ENCODE assay signal across 22 cellular contexts in genomic region chr3:20097015-20097414, GRCh38. TPM values are rescaled to one million over a fixed set of nuclear protein-coding genes. Genes with fewer than 3 reads are reported as not detected.
DNase-seq lines count a peak whose midpoint lies in the region; ATAC-seq and TF ChIP-seq lines count a peak whose summit lies in the region.
"Had no signal": no experiment of that assay in that cellular context is flagged by ENCODE, and none has a peak within 500 bp of the region (broad histone marks: within the 10 kb centered on the region; RNA-seq: fewer than 3 reads in every experiment).

No MANE protein-coding gene starts in this region.

- H3K4me1 Mint-ChIP-seq in activated CD8-positive, alpha-beta memory T cell treated with anti-CD3 and anti-CD28 coated beads, Interleukin-2, amount 10 ng/mL, durations not matched to agents 7 days and 5 days: peaks cover 45% of the 10 kb centered on the region
- H3K4me1 Mint-ChIP-seq in T-helper 17 cell: peaks cover 29% of the 10 kb centered on the region
- peaks cover 20 to 46% (median 24%) of the 10 kb centered on the region in 7 donors for H3K4me1 Mint-ChIP-seq in naive thymus-derived CD4-positive, alpha-beta T cell

- H3K4me3 Mint-ChIP-seq in activated CD8-positive, alpha-beta memory T cell treated with anti-CD3 and anti-CD28 coated beads, Interleukin-2, amount 10 ng/mL, durations not matched to agents 7 days and 5 days: no peak overlapping the region
- H3K4me3 Mint-ChIP-seq in T-helper 17 cell: no peak overlapping the region
- H3K4me3 Mint-ChIP-seq in naive thymus-derived CD4-positive, alpha-beta T cell: no peak overlapping the region

- no peak overlapping the region for H3K4me3 ChIP-seq in prostate gland
- H3K4me3 ChIP-seq in naive thymus-derived CD4-positive, alpha-beta T cell (ENCODE audit: low read length): no peak overlapping the region
- H3K4me3 ChIP-seq: heart right ventricle, left lung, Peyer's patch, spleen had no signal

- peak overlapping the region; percentile 51 for H3K27ac Mint-ChIP-seq in activated CD8-positive, alpha-beta memory T cell treated with anti-CD3 and anti-CD28 coated beads, Interleukin-2, amount 10 ng/mL, durations not matched to agents 7 days and 5 days
- peak overlapping the region; percentile 67 for H3K27ac Mint-ChIP-seq in T-helper 17 cell
- peak overlapping the region in 3 of 9 donors; percentile 29 to 81 (median 60) for H3K27ac Mint-ChIP-seq in naive thymus-derived CD4-positive, alpha-beta T cell

- peak overlapping the region; percentile 57 to 75 for H3K27ac ChIP-seq in prostate gland
- no peak overlapping the region for H3K27ac ChIP-seq in naive thymus-derived CD4-positive, alpha-beta T cell (ENCODE audit: low read depth, low read length)
- H3K27ac ChIP-seq: Peyer's patch, spleen had no signal

- no peaks in the 10 kb centered on the region for H3K9me3 ChIP-seq in T-helper 17 cell (ENCODE audit: control insufficient read depth, low read length, poor library complexity, severe bottlenecking)
- H3K9me3 ChIP-seq in prostate gland: no peaks in the 10 kb centered on the region
- H3K9me3 ChIP-seq in naive thymus-derived CD4-positive, alpha-beta T cell (ENCODE audit: control insufficient read depth in 2 of 3, low read length in 3 of 3): no peaks in the 10 kb centered on the region
- H3K9me3 ChIP-seq: Caco-2, heart right ventricle, left lung, Peyer's patch, spleen had no signal

- peaks cover 63% of the 10 kb centered on the region for H3K36me3 Mint-ChIP-seq in activated CD8-positive, alpha-beta memory T cell treated with anti-CD3 and anti-CD28 coated beads, Interleukin-2, amount 10 ng/mL, durations not matched to agents 7 days and 5 days
- H3K36me3 Mint-ChIP-seq in T-helper 17 cell (ENCODE audit: low read depth): peaks cover 8% of the 10 kb centered on the region
- H3K36me3 Mint-ChIP-seq in naive thymus-derived CD4-positive, alpha-beta T cell: peaks cover 12 to 66% (median 51%) of the 10 kb centered on the region in 5 donors

- no peak for ATAC-seq in activated CD8-positive, alpha-beta memory T cell treated with anti-CD3 and anti-CD28 coated beads, Interleukin-2, amount 10 ng/mL, durations not matched to agents 7 days and 5 days
- ATAC-seq in T-helper 17 cell: no peak
- ATAC-seq in naive thymus-derived CD4-positive, alpha-beta T cell: no peak
- ATAC-seq: HCT116 had no signal

- 10% methylated on average over 1 of the region's 1 CpG for WGBS in prostate gland

- no peak for TF ChIP-seq POLR2A in prostate gland (IDR thresholded peaks at IDR 0.05)

- CTCF ChIA-PET in activated CD8-positive, alpha-beta memory T cell treated with anti-CD3 and anti-CD28 coated beads, Interleukin-2, amount 10 ng/mL, durations not matched to agents 7 days and 5 days (lab: Charles Lee): no interaction called here
- CTCF ChIA-PET in naive thymus-derived CD4-positive, alpha-beta T cell (lab: Charles Lee): no interaction called here

- TF ChIP-seq CTCF in prostate gland (IDR thresholded peaks at IDR 0.05): no peak

- intact Hi-C loops in prostate gland (cut with DNase I): no loop called here
- intact Hi-C loops in naive thymus-derived CD4-positive, alpha-beta T cell (cut with micrococcal nuclease): no loop called here

- POLR2A ChIA-PET in naive thymus-derived CD4-positive, alpha-beta T cell (lab: Charles Lee): no interaction called here

- no peak for DNase-seq in activated CD8-positive, alpha-beta memory T cell treated with anti-CD3 and anti-CD28 coated beads, Interleukin-2, amount 10 ng/mL, durations not matched to agents 7 days and 5 days
- no peak for DNase-seq in activated CD8-positive, alpha-beta memory T cell treated with anti-CD3 and anti-CD28 coated beads for 24 hours
- no peak for DNase-seq in T-helper 17 cell
- peak; percentile 6 to 61 for DNase-seq in dermis microvascular lymphatic vessel endothelial cell (ENCODE audit: low read depth in 2 of 2)
- peak; percentile 79 for DNase-seq in prostate gland (ENCODE audit: low spot score)
- no peak for DNase-seq in naive thymus-derived CD4-positive, alpha-beta T cell
- DNase-seq in LoVo (ENCODE audit: low spot score): no peak
- no peak for DNase-seq in activated effector memory CD4-positive, alpha-beta T cell treated with Interleukin-2 at 50 U/mL for 16 hours
- DNase-seq: activated CD4-positive, CD25-positive, alpha-beta regulatory T cell; amygdala; Caco-2; heart right ventricle; Karpas-422; left lung; NCI-H1092 treated with DMSO at 0.1 percent for 48 hours; NCI-H2029 treated with DMSO at 0.1 percent for 48 hours; NCI-H446; NK-92 treated with Interleukin-12 subunit alpha and Interleukin-12 subunit beta, amount 100 ng/mL, for 24 hours; Peyer's patch; spleen; stimulated activated CD4-positive, alpha-beta T cell treated with anti-CD3 and anti-CD28 coated beads, Interleukin-4, amount 100 ng/mL, for 4 hours had no signal

- H3K36me3 ChIP-seq in prostate gland: no peaks in the 10 kb centered on the region
- H3K36me3 ChIP-seq in naive thymus-derived CD4-positive, alpha-beta T cell (ENCODE audit: control insufficient read depth in 2 of 3, insufficient read depth in 3 of 3, low read length in 3 of 3): peaks cover 0 to 32% (median 0%) of the 10 kb centered on the region in 3 experiments

- no peaks in the 10 kb centered on the region for H3K27me3 Mint-ChIP-seq in activated CD8-positive, alpha-beta memory T cell treated with anti-CD3 and anti-CD28 coated beads, Interleukin-2, amount 10 ng/mL, durations not matched to agents 7 days and 5 days
- no peaks in the 10 kb centered on the region for H3K27me3 Mint-ChIP-seq in T-helper 17 cell
- no peaks in the 10 kb centered on the region for H3K27me3 Mint-ChIP-seq in naive thymus-derived CD4-positive, alpha-beta T cell

- peaks cover 2% of the 10 kb centered on the region for H3K4me1 ChIP-seq in prostate gland (replicated peaks)
- H3K4me1 ChIP-seq in naive thymus-derived CD4-positive, alpha-beta T cell (ENCODE audit: control insufficient read depth in 2 of 2, insufficient read depth in 2 of 2, low read length in 2 of 2): peaks cover 6 to 8% of the 10 kb centered on the region in 2 donors
- H3K4me1 ChIP-seq: Caco-2, Peyer's patch had no signal

- H3K9me3 Mint-ChIP-seq in activated CD8-positive, alpha-beta memory T cell treated with anti-CD3 and anti-CD28 coated beads, Interleukin-2, amount 10 ng/mL, durations not matched to agents 7 days and 5 days (ENCODE audit: low read depth): no peaks in the 10 kb centered on the region
- peaks cover 0 to 2% (median 0%) of the 10 kb centered on the region in 11 donors for H3K9me3 Mint-ChIP-seq in naive thymus-derived CD4-positive, alpha-beta T cell

- H3K27me3 ChIP-seq in prostate gland (replicated peaks; ENCODE audit: insufficient read depth): no peaks in the 10 kb centered on the region
- no peaks in the 10 kb centered on the region for H3K27me3 ChIP-seq in naive thymus-derived CD4-positive, alpha-beta T cell (ENCODE audit: control insufficient read depth in 2 of 2, insufficient read depth in 2 of 2, low read length in 2 of 2)
- H3K27me3 ChIP-seq: heart right ventricle, left lung, Peyer's patch, spleen had no signal

RNA-seq across cellular contexts. Expression of gene KAT2B, which starts 56.8 kb away (rescaled TPM):
- 100 to 1,000 TPM in 1 of 2 experiments, 10 to 100 TPM in 1; 98.2 to 120 TPM for total RNA-seq in activated CD8-positive, alpha-beta memory T cell treated with anti-CD3 and anti-CD28 coated beads, Interleukin-2, amount 10 ng/mL, durations not matched to agents 7 days and 5 days
- total RNA-seq in T-helper 17 cell: 100 to 1,000 TPM; 157 to 161 TPM
- total RNA-seq in dermis microvascular lymphatic vessel endothelial cell: 11.6 and 16.2 TPM in 2 replicates
- 10 to 100 TPM; 16.4 to 31.7 TPM for total RNA-seq in prostate gland
- 100 to 1,000 TPM in 1 of 5 experiments, 10 to 100 TPM in 4; 58.5 to 127 (median 62.5) TPM for total RNA-seq in naive thymus-derived CD4-positive, alpha-beta T cell
- polyA plus RNA-seq in naive thymus-derived CD4-positive, alpha-beta T cell: 1 to 10 TPM; 1.7 to 2.4 TPM

Comparison
In these comparisons a context has a peak if more than half of its experiments do, and no peak if none do; other contexts are left out.
1. DNase-seq: peak in dermis microvascular lymphatic vessel endothelial cell (2 of 2) and prostate gland (single experiment); none in activated CD8-positive, alpha-beta memory T cell treated with anti-CD3 and anti-CD28 coated beads, Interleukin-2, amount 10 ng/mL, durations not matched to agents 7 days and 5 days (single experiment), activated CD8-positive, alpha-beta memory T cell treated with anti-CD3 and anti-CD28 coated beads for 24 hours (single experiment), T-helper 17 cell (0 of 3), naive thymus-derived CD4-positive, alpha-beta T cell (0 of 9), LoVo (single experiment) and activated effector memory CD4-positive, alpha-beta T cell treated with Interleukin-2 at 50 U/mL for 16 hours (single experiment).